ENCODE assay signal across 16 cellular contexts in the genomic region with DNA sequence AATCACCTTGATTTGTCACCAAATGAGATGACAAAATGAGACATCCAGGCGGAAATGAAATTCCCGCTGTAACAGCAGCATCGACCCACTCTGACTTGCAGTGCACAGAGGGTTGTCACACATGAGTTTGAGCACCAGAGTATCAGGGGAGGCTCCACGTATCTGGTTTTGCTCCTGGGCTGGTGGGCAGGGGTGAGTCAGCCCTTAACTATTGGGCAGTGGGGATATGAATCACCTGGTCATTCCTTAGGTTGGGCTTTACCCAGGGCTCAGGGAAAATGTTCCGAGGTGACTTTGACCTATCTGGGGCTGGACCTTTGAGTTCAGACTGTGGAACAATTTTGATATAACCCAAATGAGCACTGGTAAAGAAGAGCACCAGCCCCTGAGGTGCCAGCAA.
DNase-seq lines count a peak whose midpoint lies in the region; ATAC-seq and FAIRE-seq lines count a peak whose summit lies in the region.
"Had no signal": no experiment of that assay in that cellular context is flagged by ENCODE, and none has a peak within 500 bp of the region (broad histone marks: within the 10 kb centered on the region; RNA-seq: fewer than 3 reads in every experiment).

No MANE protein-coding gene starts in this region.

- H3K4me2 ChIP-seq in mesendoderm (ENCODE audit: low read length) = no peak overlapping the region
- H3K4me2 ChIP-seq: BLaER1 treated with 17β-estradiol and CSF1 and Interleukin-3, amounts not matched to agents 10 nM and 100 nM; GM23338 had no signal

- no peaks in the 10 kb centered on the region for H3K4me1 Mint-ChIP-seq in effector memory CD8-positive, alpha-beta T cell (ENCODE audit: low read depth in 2 of 2)
- H3K4me1 Mint-ChIP-seq: CD4-positive, CD25-positive, alpha-beta regulatory T cell had no signal

- H3K23ac ChIP-seq in mesendoderm (ENCODE audit: low read length) = no peak overlapping the region

- no peak overlapping the region for H3K27ac Mint-ChIP-seq in effector memory CD8-positive, alpha-beta T cell
- H3K27ac Mint-ChIP-seq: CD4-positive, CD25-positive, alpha-beta regulatory T cell; GM23338 had no signal

- H3K27me3 ChIP-seq in mesendoderm (ENCODE audit: insufficient read depth, low read length, poor library complexity) = no peaks in the 10 kb centered on the region
- H3K27me3 ChIP-seq: BLaER1 treated with 17β-estradiol and CSF1 and Interleukin-3, amounts not matched to agents 10 nM and 100 nM had no signal

- no peaks in the 10 kb centered on the region for H3K36me3 Mint-ChIP-seq in effector memory CD8-positive, alpha-beta T cell (ENCODE audit: insufficient read depth)
- H3K36me3 Mint-ChIP-seq: CD4-positive, CD25-positive, alpha-beta regulatory T cell had no signal

- H3K27ac ChIP-seq in mesendoderm (ENCODE audit: low read depth, low read length) = no peak overlapping the region
- H3K27ac ChIP-seq: 22Rv1; BLaER1 treated with 17β-estradiol and CSF1 and Interleukin-3, amounts not matched to agents 10 nM and 100 nM had no signal

- no peak overlapping the region for H4K5ac ChIP-seq in mesendoderm (ENCODE audit: low read length)

- no peaks in the 10 kb centered on the region for H3K4me1 ChIP-seq in mesendoderm (ENCODE audit: control insufficient read depth, low read depth, low read length)
- H3K4me1 ChIP-seq: BLaER1 treated with 17β-estradiol and CSF1 and Interleukin-3, amounts not matched to agents 10 nM and 100 nM had no signal

- H3K27me3 Mint-ChIP-seq in effector memory CD8-positive, alpha-beta T cell = peaks cover 35 to 40% of the 10 kb centered on the region in 2 donors

- no peak overlapping the region for H2BK15ac ChIP-seq in mesendoderm (replicated peaks; ENCODE audit: low read depth)

- no peak overlapping the region for H3K4me3 Mint-ChIP-seq in effector memory CD8-positive, alpha-beta T cell
- H3K4me3 Mint-ChIP-seq: CD4-positive, CD25-positive, alpha-beta regulatory T cell; GM23338 had no signal

- WGBS in mesendoderm (ENCODE audit: extremely low coverage, insufficient coverage, low lambda C conversion rate) = no CpG with 5 or more reads among the region's 5 CpGs

- DNase-seq in NCI-H2227 (lab: John Stamatoyannopoulos, UW; ENCODE audit: unreplicated experiment) (peak; percentile 17), NCI-H2227 treated with DMSO at 0.1 percent for 48 hours (lab: John Stamatoyannopoulos, UW) (no peak), astrocyte of the hippocampus (ENCODE audit: low read depth, low spot score) (peak; percentile 2), mesendoderm (peak; percentile 64), HTR-8/SVneo (ENCODE audit: insufficient read length, low spot score) (no peak)
- DNase-seq in effector memory CD8-positive, alpha-beta T cell = no peak
- DNase-seq: ACHN; CD4-positive, CD25-positive, alpha-beta regulatory T cell; DMS53; H7 had no signal

- H3K18ac ChIP-seq in mesendoderm (ENCODE audit: low read length) = no peak overlapping the region

- no peak for FAIRE-seq in HTR-8/SVneo (lab: Jason Lieb, UNC)
- FAIRE-seq: GM12891, K562 had no signal

- H3K9me3 Mint-ChIP-seq in effector memory CD8-positive, alpha-beta T cell = no peaks in the 10 kb centered on the region
- H3K9me3 Mint-ChIP-seq: GM23338 had no signal

- no peak overlapping the region for H2AK5ac ChIP-seq in mesendoderm (ENCODE audit: low read length)

- no peak overlapping the region for H4K8ac ChIP-seq in mesendoderm (ENCODE audit: low read depth, low read length)

- H2BK5ac ChIP-seq in mesendoderm (ENCODE audit: low read length) = no peak overlapping the region

- H2BK120ac ChIP-seq in mesendoderm (ENCODE audit: low read depth, low read length) = no peak overlapping the region

- H3K79me1 ChIP-seq in mesendoderm (ENCODE audit: low read length) = no peaks in the 10 kb centered on the region

- H3K56ac ChIP-seq in mesendoderm (ENCODE audit: low read length) = no peak overlapping the region

- H3K36me3 ChIP-seq in mesendoderm (ENCODE audit: control insufficient read depth, insufficient read depth, low read length) = no peaks in the 10 kb centered on the region
- H3K36me3 ChIP-seq: BLaER1 treated with 17β-estradiol and CSF1 and Interleukin-3, amounts not matched to agents 10 nM and 100 nM had no signal

- no peak overlapping the region for H3K9ac ChIP-seq in mesendoderm (ENCODE audit: low read length)
- H3K9ac ChIP-seq: BLaER1 treated with 17β-estradiol and CSF1 and Interleukin-3, amounts not matched to agents 10 nM and 100 nM had no signal

- ATAC-seq in HG03457 (IDR thresholded peaks at IDR 0.05; ENCODE audit: unreplicated experiment) = no peak
- no peak for ATAC-seq in effector memory CD8-positive, alpha-beta T cell (replicated peaks)
- ATAC-seq: GM23338, K562 had no signal

- H3K79me2 ChIP-seq in mesendoderm (ENCODE audit: control insufficient read depth, insufficient read depth, low read length) = no peaks in the 10 kb centered on the region

- H3K4me3 ChIP-seq in mesendoderm (ENCODE audit: low read length) = no peak overlapping the region
- H3K4me3 ChIP-seq: BLaER1 treated with 17β-estradiol and CSF1 and Interleukin-3, amounts not matched to agents 10 nM and 100 nM; GM23338; K562 had no signal

- no peak overlapping the region for H3K4ac ChIP-seq in mesendoderm (ENCODE audit: low read depth, low read length)

Comparison
In these comparisons a context has a peak if more than half of its experiments do, and no peak if none do; other contexts are left out.
1. DNase-seq: peak in NCI-H2227 (single experiment), astrocyte of the hippocampus (single experiment) and mesendoderm (single experiment); none in NCI-H2227 treated with DMSO at 0.1 percent for 48 hours (single experiment), HTR-8/SVneo (single experiment) and effector memory CD8-positive, alpha-beta T cell (0 of 3).